In genomic region chr20:8658103-8658502, GRCh38 we compare ENCODE assay signal across 31 cellular contexts.
"Had no signal": no experiment of that assay in that cellular context is flagged by ENCODE, and none has a peak within 500 bp of the region (broad histone marks: within the 10 kb centered on the region; RNA-seq: fewer than 3 reads in every experiment).

No MANE protein-coding gene starts in this region.

- DNase-seq: activated CD4-positive, alpha-beta memory T cell treated with anti-CD3 and anti-CD28 coated beads, Interleukin-2, amount 10 ng/mL, durations not matched to agents 7 days and 5 days; activated CD4-positive, alpha-beta T cell treated with anti-CD3 and anti-CD28 coated beads for 1 hour; activated CD4-positive, alpha-beta T cell treated with anti-CD3 and anti-CD28 coated beads for 48 hours; activated CD4-positive, CD25-positive, alpha-beta regulatory T cell; activated CD8-positive, alpha-beta memory T cell treated with anti-CD3 and anti-CD28 coated beads for 24 hours; activated CD8-positive, alpha-beta memory T cell treated with anti-CD3 and anti-CD28 coated beads, Interleukin-2, amount 10 ng/mL, durations not matched to agents 7 days and 5 days; activated CD8-positive, alpha-beta memory T cell treated with anti-CD3 and anti-CD28 coated beads, Interleukin-2, amount 50 U/mL, for 48 hours; activated effector memory CD4-positive, alpha-beta T cell treated with Interleukin-2 at 50 U/mL for 16 hours; activated naive CD4-positive, alpha-beta T cell treated with anti-CD3 and anti-CD28 coated beads, Interleukin-2, amount 10 ng/mL, durations not matched to agents 7 days and 5 days; activated naive CD8-positive, alpha-beta T cell treated with anti-CD3 and anti-CD28 coated beads, Interleukin-2, amount 50 U/mL, for 24 hours; activated T-cell treated with anti-CD3 and anti-CD28 coated beads, Interleukin-2, amount 50 U/mL, for 48 hours; anterior cingulate cortex; caudate nucleus; cerebellar nuclear complex; Karpas-422; KBM-7; NCI-H1092; NCI-H2081; NCI-H2171 treated with DMSO at 0.1 percent for 48 hours; NCI-H226; NCI-H446 treated with DMSO at 0.1 percent for 48 hours; NCI-H524; PC-3; Peyer's patch; RPMI8226; SHP77 treated with DMSO at 0.1 percent for 48 hours; SW 1271; T-helper 1 cell; T-helper 2 cell; T-helper 9 cell; WERI-Rb-1 had no signal

- H3K27me3 ChIP-seq: Peyer's patch had no signal

- H3K27ac ChIP-seq: Peyer's patch, WERI-Rb-1 had no signal

- H3K36me3 ChIP-seq: Peyer's patch, WERI-Rb-1 had no signal

- H3K4me1 ChIP-seq: Peyer's patch had no signal

- H3K4me3 ChIP-seq: Peyer's patch had no signal
